Comparison of ENCODE assay signal across 8 cellular contexts in the genomic region with DNA sequence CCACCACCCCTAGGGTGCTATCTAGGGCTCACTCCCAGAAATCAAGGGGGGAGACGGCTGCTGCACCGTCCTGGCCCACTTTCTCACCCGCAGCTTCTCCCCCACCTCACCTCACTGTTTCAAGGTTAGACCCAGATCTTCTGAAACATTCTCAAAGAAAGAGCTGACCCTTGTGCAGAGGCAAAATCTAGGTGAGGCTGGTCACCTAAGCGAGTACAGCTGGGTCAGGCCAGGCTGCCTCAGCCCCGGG. TPM values are rescaled to one million over a fixed set of nuclear protein-coding genes. Genes with fewer than 3 reads are reported as not detected.
DNase-seq lines count a peak whose midpoint lies in the region; TF ChIP-seq lines count a peak whose summit lies in the region.

No MANE protein-coding gene starts in this region.

- H3K27ac ChIP-seq in GM23248 (peak overlapping the region; percentile 72), SU-DHL-6 (ENCODE audit: low read depth, low read length) (no peak overlapping the region; the same call in 1 of the 2 replicates)

- H3K27me3 ChIP-seq in GM23248 (replicated peaks; ENCODE audit: insufficient read depth) (no peaks in the 10 kb centered on the region), SU-DHL-6 (ENCODE audit: low read length) (no peaks in the 10 kb centered on the region)

- TF ChIP-seq CTCF in SU-DHL-6 (IDR thresholded peaks at IDR 0.05; ENCODE audit: insufficient read depth, low read length, poor library complexity, severe bottlenecking) = no peak
- TF ChIP-seq CTCF in fibroblast of pulmonary artery (IDR thresholded peaks at IDR 0.05; ENCODE audit: low read length, missing control alignments) = no peak

- H2AFZ ChIP-seq in GM23248 (no peak overlapping the region), SU-DHL-6 (ENCODE audit: low read depth, low read length, severe bottlenecking) (no peak overlapping the region)

- H3K4me1 ChIP-seq in GM23248 (ENCODE audit: insufficient read depth) = peaks cover 7% of the 10 kb centered on the region

- H3K9ac ChIP-seq in GM23248 (peak overlapping the region; percentile 87), SU-DHL-6 (ENCODE audit: low read length) (peak overlapping the region; percentile 79)

- H3K36me3 ChIP-seq in GM23248 (ENCODE audit: low read depth) = no peaks in the 10 kb centered on the region
- H3K36me3 ChIP-seq in SU-DHL-6 (ENCODE audit: low read length) = no peaks in the 10 kb centered on the region

- DNase-seq in GM23248 (no peak), fibroblast of pulmonary artery (ENCODE audit: low read depth) (no peak), skeletal muscle cell (ENCODE audit: low read depth) (no peak), NOMO-1 treated with DMSO at 0.1 percent for 48 hours (lab: John Stamatoyannopoulos, UW; ENCODE audit: unreplicated experiment) (no peak), HCEC 1CT (no peak), SKM-1 treated with dmso at 0.1 percent for 144 hours (lab: John Stamatoyannopoulos, UW; ENCODE audit: unreplicated experiment) (no peak), DMS153 (lab: John Stamatoyannopoulos, UW) (no peak)

- H3K79me2 ChIP-seq in GM23248 (ENCODE audit: insufficient read depth) (no peaks in the 10 kb centered on the region), SU-DHL-6 (ENCODE audit: insufficient read depth, low read length) (peaks cover 11% of the 10 kb centered on the region; the same call in 1 of the 2 replicates)

- peak overlapping the region; percentile 54 for H3K4me2 ChIP-seq in GM23248 (ENCODE audit: unreplicated experiment)
- H3K4me2 ChIP-seq in SU-DHL-6 (ENCODE audit: low read depth, low read length, poor library complexity, severe bottlenecking) = peak overlapping the region; percentile 57

- peaks cover 14% of the 10 kb centered on the region; the same call in 1 of the 2 replicates for H3F3A ChIP-seq in GM23248 (ENCODE audit: insufficient read depth)
- H3F3A ChIP-seq in SU-DHL-6 (ENCODE audit: insufficient read depth) = no peaks in the 10 kb centered on the region

- H3K9me3 ChIP-seq in GM23248 (ENCODE audit: low read depth) (no peaks in the 10 kb centered on the region), SU-DHL-6 (ENCODE audit: insufficient read depth, low read length) (no peaks in the 10 kb centered on the region)

- in situ Hi-C loops in GM23248 (cut with MboI) = no loop called here

- no peaks in the 10 kb centered on the region for H4K20me1 ChIP-seq in GM23248 (ENCODE audit: insufficient read depth)
- H4K20me1 ChIP-seq in SU-DHL-6 (ENCODE audit: low read depth, low read length) = no peaks in the 10 kb centered on the region

- H3K4me3 ChIP-seq in GM23248 (peak overlapping the region; percentile 66), SU-DHL-6 (ENCODE audit: insufficient read depth, low read length, poor library complexity, severe bottlenecking) (peak overlapping the region; percentile 76), fibroblast of pulmonary artery (replicated peaks; ENCODE audit: low read depth, low read length) (peak overlapping the region; percentile 50), skeletal muscle cell (ENCODE audit: low read depth, low read length) (peak overlapping the region; percentile 51)

- 29 to 36% methylated on average over 5 of the region's 5 CpGs for WGBS in GM23248 (ENCODE audit: low coverage in 1 of 2, low lambda C conversion rate in 2 of 2, missing lambda C conversion rate in 2 of 2), 2 experiments

- H3K9me2 ChIP-seq in GM23248 (ENCODE audit: insufficient read depth) = no peaks in the 10 kb centered on the region
- no peaks in the 10 kb centered on the region for H3K9me2 ChIP-seq in SU-DHL-6 (replicated peaks; ENCODE audit: insufficient read depth, low read length)

RNA-seq across cellular contexts. Expression of gene GNPTG, which starts 27.0 kb away (rescaled TPM):
- 52.4 and 85.8 TPM in 2 replicates for total RNA-seq in GM23248 (2014; rRNA removed; shearing (Covaris generic))
- 99.9 and 109 TPM in 2 replicates for polyA plus RNA-seq in GM23248 (2016; fragmentation: Nextera tagmentation; extraction: Ambion mirVana)

RNA-seq across cellular contexts. Expression of gene TSR3, which starts 27.1 kb away (rescaled TPM):
- total RNA-seq in GM23248 (2014; rRNA removed; shearing (Covaris generic)) = 88.0 and 110 TPM in 2 replicates
- polyA plus RNA-seq in GM23248 (2016; fragmentation: Nextera tagmentation; extraction: Ambion mirVana) = 105 and 106 TPM in 2 replicates

RNA-seq across cellular contexts. Expression of gene UNKL, which starts 35.8 kb away (rescaled TPM):
- total RNA-seq in GM23248 (2014; rRNA removed; shearing (Covaris generic)) = 13.0 and 15.3 TPM in 2 replicates
- 6.1 and 8.2 TPM in 2 replicates for polyA plus RNA-seq in GM23248 (2016; fragmentation: Nextera tagmentation; extraction: Ambion mirVana)

RNA-seq across cellular contexts. Expression of gene UQCC4, which starts 41.8 kb away (rescaled TPM):
- total RNA-seq in GM23248 (2014; rRNA removed; shearing (Covaris generic)) = 11.3 and 19.5 TPM in 2 replicates
- polyA plus RNA-seq in GM23248 (2016; fragmentation: Nextera tagmentation; extraction: Ambion mirVana) = 26.0 and 27.1 TPM in 2 replicates

RNA-seq across cellular contexts. Expression of gene BAIAP3, which starts 45.3 kb away (rescaled TPM):
- total RNA-seq in GM23248 (2014; rRNA removed; shearing (Covaris generic)) = 0.13 and 0.86 TPM in 2 replicates
- polyA plus RNA-seq in GM23248 (2016; fragmentation: Nextera tagmentation; extraction: Ambion mirVana) = 0.23 and 0.24 TPM in 2 replicates
